Comparison of ENCODE assay signal across 22 cellular contexts in genomic region chr1:47330212-47330611, GRCh38.
"Had no signal": no experiment of that assay in that cellular context is flagged by ENCODE, and none has a peak within 500 bp of the region (broad histone marks: within the 10 kb centered on the region; RNA-seq: fewer than 3 reads in every experiment).

No MANE protein-coding gene starts in this region.

- H3K9me3 Mint-ChIP-seq: IgD-negative memory B cell had no signal

- H3K27me3 Mint-ChIP-seq: IgD-negative memory B cell had no signal

- H3K9ac ChIP-seq: KMS-11 had no signal

- H3K4me3 ChIP-seq: K562, SJSA1, SK-N-MC had no signal

- DNase-seq: MM.1S, NCI-H1092 treated with DMSO at 0.1 percent for 48 hours, NCI-H1436, NCI-H187, NCI-H2029, NCI-H2081 treated with DMSO at 0.1 percent for 48 hours, NCI-H2171, NCI-H226, NCI-H446, NCI-H510A, NCI-H524 treated with DMSO at 0.1 percent for 48 hours, NCI-H69, NCI-H774, Right ventricle myocardium superior, RPMI8226, SIG-M5 had no signal

- H3K27me3 ChIP-seq: SJSA1 had no signal

- H3K9me3 ChIP-seq: SJSA1 had no signal

- H3K27ac ChIP-seq: HL-60, KMS-11, SJSA1, SK-N-MC had no signal

- H3K4me2 ChIP-seq: KMS-11 had no signal

- ATAC-seq: K562 had no signal

- H3K27ac Mint-ChIP-seq: IgD-negative memory B cell had no signal
